1 cellular context compared by ENCODE assay signal in the genomic region with DNA sequence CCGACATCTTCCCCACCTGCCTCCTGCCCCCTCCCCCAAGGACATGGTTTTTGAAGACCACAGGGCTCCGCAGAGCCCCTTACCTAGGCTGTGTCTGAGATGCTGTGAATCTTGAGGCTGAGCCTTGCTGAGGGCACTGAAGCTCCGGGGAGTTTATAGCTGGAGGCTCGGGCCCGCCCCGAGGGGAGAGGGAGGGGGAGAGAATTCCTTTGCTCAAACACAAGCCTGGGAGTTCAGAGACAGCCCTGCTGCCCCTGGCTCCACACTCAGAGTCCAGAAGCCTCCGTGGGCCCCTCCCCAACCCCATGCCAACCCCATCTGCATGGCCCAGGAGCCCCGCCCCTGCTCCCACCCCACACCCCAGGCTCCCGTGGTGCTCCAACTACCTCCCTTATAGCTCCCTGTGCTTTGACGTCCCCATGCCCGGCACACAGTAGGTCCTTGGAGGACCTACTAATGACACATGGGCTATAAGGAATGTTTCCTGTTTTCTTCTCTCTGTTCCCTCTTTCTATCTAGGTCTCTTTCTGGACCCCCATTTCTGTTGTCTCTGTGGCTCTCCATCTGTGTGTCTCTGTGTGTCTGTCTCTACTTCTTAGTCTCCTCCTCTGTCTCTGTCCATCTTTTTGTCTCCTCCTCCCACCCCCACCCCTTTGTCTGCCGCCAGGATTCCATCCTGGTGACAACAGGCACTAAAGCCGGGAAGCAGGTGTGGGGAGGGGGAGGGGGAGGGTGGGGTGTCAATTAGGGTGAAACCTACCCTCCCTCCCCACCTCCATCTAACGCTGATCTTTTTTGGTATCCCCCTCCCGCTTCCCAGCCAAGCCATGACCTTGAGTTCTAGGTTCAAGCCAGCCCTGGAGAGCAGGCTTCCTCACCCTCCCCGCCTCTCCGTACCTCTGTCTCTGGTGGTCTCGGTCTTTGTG.
TF ChIP-seq lines count a peak whose summit lies in the region.

Gene TNNT1, minus strand, starts transcription at position 129 of the 926 bp plus-strand sequence. CDS start 2,049 bp downstream, outside the sequence.

TF ChIP-seq in SK-N-SH treated with all-trans-retinoic acid at 6 μM for 48 hours, 23 proteins besides CTCF, POLR2A, EP300 and RAD21 (continued from another document):
- TF ChIP-seq PPARA (CRISPR knock-in tag; IDR thresholded peaks at IDR 0.05; ENCODE audit: borderline replicate concordance), result no peak
